13 cellular contexts compared by ENCODE assay signal in the genomic region with DNA sequence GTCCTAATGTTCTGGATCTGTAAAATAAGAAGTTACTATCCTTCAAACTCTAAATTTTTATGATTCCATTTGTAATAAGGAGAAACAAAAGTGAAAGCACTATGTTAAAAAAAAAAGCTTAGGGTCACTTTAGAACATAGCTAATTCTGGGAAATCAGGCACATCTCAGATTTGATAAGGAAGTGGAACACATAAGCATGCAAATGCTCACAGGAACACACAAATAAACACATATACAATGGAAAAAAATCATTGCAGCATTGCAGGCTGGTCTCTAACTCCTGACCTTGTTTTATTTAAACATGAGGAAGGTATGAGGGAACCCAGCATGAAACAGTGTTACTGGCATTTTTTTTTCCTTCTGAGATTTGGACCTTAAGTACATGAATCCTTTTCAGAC.
DNase-seq lines count a peak whose midpoint lies in the region; ATAC-seq and TF ChIP-seq lines count a peak whose summit lies in the region.
"Had no signal": no experiment of that assay in that cellular context is flagged by ENCODE, and none has a peak within 500 bp of the region (broad histone marks: within the 10 kb centered on the region; RNA-seq: fewer than 3 reads in every experiment).

No MANE protein-coding gene starts in this region.

- TF ChIP-seq POLR2A in body of pancreas (IDR thresholded peaks at IDR 0.05), result no peak

- H2AFZ ChIP-seq in mesenchymal stem cell (ENCODE audit: low read depth, low read length), result no peak overlapping the region

- H3K4me1 Mint-ChIP-seq in mesothelial cell of epicardium, result peaks cover 5% of the 10 kb centered on the region
- peaks cover 32 to 75% (median 69%) of the 10 kb centered on the region in 3 donors for H3K4me1 Mint-ChIP-seq in CD8-positive, alpha-beta memory T cell

- peaks cover 30% of the 10 kb centered on the region for H3K9me3 Mint-ChIP-seq in mesothelial cell of epicardium
- no peaks in the 10 kb centered on the region for H3K9me3 Mint-ChIP-seq in CD8-positive, alpha-beta memory T cell
- H3K9me3 Mint-ChIP-seq: HFFc6 had no signal

- H3K9ac ChIP-seq in mesenchymal stem cell (ENCODE audit: low read length), result peak overlapping the region; percentile 74

- no peaks in the 10 kb centered on the region for H3K36me3 Mint-ChIP-seq in mesothelial cell of epicardium
- peaks cover 0 to 4% (median 1%) of the 10 kb centered on the region in 3 donors for H3K36me3 Mint-ChIP-seq in CD8-positive, alpha-beta memory T cell

- H4K8ac ChIP-seq in mesenchymal stem cell (ENCODE audit: low read length), result no peak overlapping the region

- peak; percentile 79 for ATAC-seq in Right ventricle myocardium superior (ENCODE audit: poor library complexity)
- no peak for ATAC-seq in Right ventricle myocardium inferior
- ATAC-seq in body of pancreas, result peak; percentile 55
- peak; percentile 70 for ATAC-seq in aorta (ENCODE audit: low FRiP score)

- H2BK120ac ChIP-seq in mesenchymal stem cell (ENCODE audit: low read depth, low read length), result no peak overlapping the region

- no peak overlapping the region for H3K4me2 ChIP-seq in mesenchymal stem cell (ENCODE audit: low read length, poor library complexity, severe bottlenecking)

- no peak overlapping the region for H3K4ac ChIP-seq in mesenchymal stem cell (ENCODE audit: low read depth in 1 of 2, low read length in 2 of 2)

- no peak overlapping the region for H3K27ac Mint-ChIP-seq in mesothelial cell of epicardium
- H3K27ac Mint-ChIP-seq in CD8-positive, alpha-beta memory T cell, result peak overlapping the region in 2 of 8 donors; percentile 31 to 51
- H3K27ac Mint-ChIP-seq: HFFc6 had no signal

- H3K4me3 Mint-ChIP-seq in mesothelial cell of epicardium, result no peak overlapping the region
- peak overlapping the region in 1 of 7 donors; percentile 4 for H3K4me3 Mint-ChIP-seq in CD8-positive, alpha-beta memory T cell
- H3K4me3 Mint-ChIP-seq: HFFc6 had no signal

- no peaks in the 10 kb centered on the region for H3K79me1 ChIP-seq in mesenchymal stem cell (replicated peaks; ENCODE audit: low read length, poor library complexity, severe bottlenecking)

- H2BK12ac ChIP-seq in mesenchymal stem cell (ENCODE audit: low read length in 2 of 2), result no peak overlapping the region

- POLR2A ChIA-PET in CD8-positive, alpha-beta memory T cell (lab: Charles Lee), result no interaction called here

- H3K27me3 ChIP-seq in body of pancreas, result no peaks in the 10 kb centered on the region
- no peaks in the 10 kb centered on the region for H3K27me3 ChIP-seq in mesenchymal stem cell (ENCODE audit: control insufficient read depth in 1 of 2, insufficient read depth in 1 of 2, low read length in 2 of 2)
- no peaks in the 10 kb centered on the region for H3K27me3 ChIP-seq in aorta (ENCODE audit: control insufficient read depth in 1 of 2, insufficient read depth in 2 of 2, low read length in 1 of 2)
- H3K27me3 ChIP-seq in CD8-positive, alpha-beta memory T cell (ENCODE audit: insufficient read depth, low read length, poor library complexity, severe bottlenecking), result no peaks in the 10 kb centered on the region

- no peak overlapping the region for H4K91ac ChIP-seq in mesenchymal stem cell (ENCODE audit: low read length)

- no peak overlapping the region for H2BK15ac ChIP-seq in mesenchymal stem cell (ENCODE audit: low read depth, poor library complexity, severe bottlenecking)

- TF ChIP-seq CTCF in body of pancreas (IDR thresholded peaks at IDR 0.05) (no peak), mesothelial cell of epicardium (IDR thresholded peaks at IDR 0.05; ENCODE audit: unreplicated experiment) (no peak)

- H3K27me3 Mint-ChIP-seq in mesothelial cell of epicardium (ENCODE audit: low read depth), result no peaks in the 10 kb centered on the region
- H3K27me3 Mint-ChIP-seq in CD8-positive, alpha-beta memory T cell, result no peaks in the 10 kb centered on the region

- intact Hi-C loops in Right ventricle myocardium superior (cut with DNase I), result no loop called here
- intact Hi-C loops in Right ventricle myocardium inferior (cut with DNase I), result loop anchor here (5.0 kb wide), 1 partner anchor 69 kb away; no protein-coding TSS in a partner anchor
- intact Hi-C loops in body of pancreas (cut with DNase I), result no loop called here
- intact Hi-C loops in aorta (cut with DNase I), result no loop called here
- intact Hi-C loops in posterior vena cava (cut with DNase I), result no loop called here

- no peak overlapping the region for H2BK5ac ChIP-seq in mesenchymal stem cell (ENCODE audit: low read depth, low read length, poor library complexity, severe bottlenecking)

- CTCF ChIA-PET in CD8-positive, alpha-beta memory T cell (lab: Charles Lee), result interaction anchor here (1.7 kb wide), 1 partner anchor 9 kb away, joined by 12 read pairs; no protein-coding TSS in a partner anchor

- no peaks in the 10 kb centered on the region for H3K36me3 ChIP-seq in body of pancreas (replicated peaks in 1 of 2; ENCODE audit: insufficient read depth in 1 of 2, low read depth in 2 of 2)
- no peaks in the 10 kb centered on the region for H3K36me3 ChIP-seq in mesenchymal stem cell (ENCODE audit: control insufficient read depth in 1 of 2, insufficient read depth in 2 of 2, low read depth in 1 of 2, low read length in 2 of 2)
- no peaks in the 10 kb centered on the region for H3K36me3 ChIP-seq in aorta (ENCODE audit: control insufficient read depth in 1 of 2, insufficient read depth in 2 of 2, low read length in 1 of 2)
- no peaks in the 10 kb centered on the region for H3K36me3 ChIP-seq in CD8-positive, alpha-beta memory T cell (ENCODE audit: insufficient read depth, low read length)

- H3K4me1 ChIP-seq in body of pancreas (peaks cover 10% of the 10 kb centered on the region), mesenchymal stem cell (ENCODE audit: control insufficient read depth, insufficient read depth, low read depth, low read length) (no peaks in the 10 kb centered on the region), aorta (ENCODE audit: control insufficient read depth in 1 of 2, insufficient read depth in 2 of 2, low read length in 2 of 2) (no peaks in the 10 kb centered on the region)
- peaks cover 32% of the 10 kb centered on the region for H3K4me1 ChIP-seq in CD8-positive, alpha-beta memory T cell (ENCODE audit: insufficient read depth, low read length)

- no peak overlapping the region for H3K4me3 ChIP-seq in body of pancreas
- peak overlapping the region in 1 of 2 experiments; percentile 46 for H3K4me3 ChIP-seq in mesenchymal stem cell (ENCODE audit: insufficient read depth in 1 of 2, low read depth in 1 of 2, low read length in 2 of 2)
- no peak overlapping the region for H3K4me3 ChIP-seq in aorta (ENCODE audit: low read length in 2 of 2)
- H3K4me3 ChIP-seq in CD8-positive, alpha-beta memory T cell (ENCODE audit: low read length), result no peak overlapping the region

- DNase-seq in Right ventricle myocardium superior, result no peak
- DNase-seq in Right ventricle myocardium inferior (ENCODE audit: missing footprints), result no peak
- DNase-seq in body of pancreas, result no peak
- DNase-seq in mesenchymal stem cell, result peak; percentile 56
- DNase-seq in aorta, result no peak
- DNase-seq in mesothelial cell of epicardium (ENCODE audit: low spot score in 2 of 2, unreplicated experiment in 2 of 2), result no peak
- DNase-seq in CD8-positive, alpha-beta memory T cell, result no peak
- no peak for DNase-seq in posterior vena cava (ENCODE audit: low spot score)
- DNase-seq: AML-193; head of caudate nucleus; HFFc6; NCI-H1092 treated with DMSO at 0.1 percent for 48 hours; NK-92 treated with Interleukin-12 subunit alpha and Interleukin-12 subunit beta, amount 100 ng/mL, for 24 hours had no signal

- no peak overlapping the region for H3K14ac ChIP-seq in mesenchymal stem cell (ENCODE audit: low read length in 2 of 2)

- H3K9me3 ChIP-seq in body of pancreas (no peaks in the 10 kb centered on the region), mesenchymal stem cell (ENCODE audit: control insufficient read depth, low read length) (no peaks in the 10 kb centered on the region), aorta (ENCODE audit: control insufficient read depth, low read length) (no peaks in the 10 kb centered on the region)
- no peaks in the 10 kb centered on the region for H3K9me3 ChIP-seq in CD8-positive, alpha-beta memory T cell (ENCODE audit: low read length)

- H2AK5ac ChIP-seq in mesenchymal stem cell (ENCODE audit: low read length, severe bottlenecking), result no peak overlapping the region

- H3K27ac ChIP-seq in body of pancreas, result peak overlapping the region in 1 of 4 donors; percentile 73
- no peak overlapping the region for H3K27ac ChIP-seq in mesenchymal stem cell (ENCODE audit: low read length, poor library complexity, severe bottlenecking)
- H3K27ac ChIP-seq in aorta (ENCODE audit: low read depth in 1 of 2, low read length in 2 of 2), result no peak overlapping the region
- no peak overlapping the region for H3K27ac ChIP-seq in CD8-positive, alpha-beta memory T cell (ENCODE audit: low read depth, low read length)

- H3K23ac ChIP-seq in mesenchymal stem cell (ENCODE audit: low read length in 2 of 2), result no peak overlapping the region

- H3K18ac ChIP-seq in mesenchymal stem cell (ENCODE audit: low read depth in 1 of 2, low read length in 2 of 2), result no peak overlapping the region
